2 cellular contexts compared by ENCODE assay signal in genomic region chr1:237220243-237220642, GRCh38.
TF ChIP-seq lines count a peak whose summit lies in the region.

No MANE protein-coding gene starts in this region.

TF ChIP-seq in SK-N-SH, 30 proteins besides CTCF, POLR2A, EP300 and RAD21 (continued from another document):
- TF ChIP-seq, protein P1, sequence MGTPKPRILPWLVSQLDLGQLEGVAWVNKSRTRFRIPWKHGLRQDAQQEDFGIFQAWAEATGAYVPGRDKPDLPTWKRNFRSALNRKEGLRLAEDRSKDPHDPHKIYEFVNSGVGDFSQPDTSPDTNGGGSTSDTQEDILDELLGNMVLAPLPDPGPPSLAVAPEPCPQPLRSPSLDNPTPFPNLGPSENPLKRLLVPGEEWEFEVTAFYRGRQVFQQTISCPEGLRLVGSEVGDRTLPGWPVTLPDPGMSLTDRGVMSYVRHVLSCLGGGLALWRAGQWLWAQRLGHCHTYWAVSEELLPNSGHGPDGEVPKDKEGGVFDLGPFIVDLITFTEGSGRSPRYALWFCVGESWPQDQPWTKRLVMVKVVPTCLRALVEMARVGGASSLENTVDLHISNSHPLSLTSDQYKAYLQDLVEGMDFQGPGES (IDR thresholded peaks at IDR 0.05; ENCODE audit: low read depth, low read length), result no peak
- TF ChIP-seq SMC3 (IDR thresholded peaks at IDR 0.05; ENCODE audit: low read depth, low read length) (no peak), FOSL2 (IDR thresholded peaks at IDR 0.05; ENCODE audit: borderline replicate concordance, low read depth) (no peak), ZBTB33 (IDR thresholded peaks at IDR 0.05; ENCODE audit: borderline replicate concordance, low read depth) (no peak)
- TF ChIP-seq, protein P2, sequence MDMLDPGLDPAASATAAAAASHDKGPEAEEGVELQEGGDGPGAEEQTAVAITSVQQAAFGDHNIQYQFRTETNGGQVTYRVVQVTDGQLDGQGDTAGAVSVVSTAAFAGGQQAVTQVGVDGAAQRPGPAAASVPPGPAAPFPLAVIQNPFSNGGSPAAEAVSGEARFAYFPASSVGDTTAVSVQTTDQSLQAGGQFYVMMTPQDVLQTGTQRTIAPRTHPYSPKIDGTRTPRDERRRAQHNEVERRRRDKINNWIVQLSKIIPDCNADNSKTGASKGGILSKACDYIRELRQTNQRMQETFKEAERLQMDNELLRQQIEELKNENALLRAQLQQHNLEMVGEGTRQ (IDR thresholded peaks at IDR 0.05; ENCODE audit: borderline replicate concordance, low read depth, low read length), result no peak

TF ChIP-seq in SK-N-SH treated with all-trans-retinoic acid at 6 μM for 48 hours, 23 proteins besides CTCF, POLR2A, EP300 and RAD21 (continued from another document):
- TF ChIP-seq, protein P3, sequence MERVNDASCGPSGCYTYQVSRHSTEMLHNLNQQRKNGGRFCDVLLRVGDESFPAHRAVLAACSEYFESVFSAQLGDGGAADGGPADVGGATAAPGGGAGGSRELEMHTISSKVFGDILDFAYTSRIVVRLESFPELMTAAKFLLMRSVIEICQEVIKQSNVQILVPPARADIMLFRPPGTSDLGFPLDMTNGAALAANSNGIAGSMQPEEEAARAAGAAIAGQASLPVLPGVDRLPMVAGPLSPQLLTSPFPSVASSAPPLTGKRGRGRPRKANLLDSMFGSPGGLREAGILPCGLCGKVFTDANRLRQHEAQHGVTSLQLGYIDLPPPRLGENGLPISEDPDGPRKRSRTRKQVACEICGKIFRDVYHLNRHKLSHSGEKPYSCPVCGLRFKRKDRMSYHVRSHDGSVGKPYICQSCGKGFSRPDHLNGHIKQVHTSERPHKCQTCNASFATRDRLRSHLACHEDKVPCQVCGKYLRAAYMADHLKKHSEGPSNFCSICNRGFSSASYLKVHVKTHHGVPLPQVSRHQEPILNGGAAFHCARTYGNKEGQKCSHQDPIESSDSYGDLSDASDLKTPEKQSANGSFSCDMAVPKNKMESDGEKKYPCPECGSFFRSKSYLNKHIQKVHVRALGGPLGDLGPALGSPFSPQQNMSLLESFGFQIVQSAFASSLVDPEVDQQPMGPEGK (CRISPR knock-in tag; IDR thresholded peaks at IDR 0.05; ENCODE audit: borderline replicate concordance), result no peak
- TF ChIP-seq, protein P4, sequence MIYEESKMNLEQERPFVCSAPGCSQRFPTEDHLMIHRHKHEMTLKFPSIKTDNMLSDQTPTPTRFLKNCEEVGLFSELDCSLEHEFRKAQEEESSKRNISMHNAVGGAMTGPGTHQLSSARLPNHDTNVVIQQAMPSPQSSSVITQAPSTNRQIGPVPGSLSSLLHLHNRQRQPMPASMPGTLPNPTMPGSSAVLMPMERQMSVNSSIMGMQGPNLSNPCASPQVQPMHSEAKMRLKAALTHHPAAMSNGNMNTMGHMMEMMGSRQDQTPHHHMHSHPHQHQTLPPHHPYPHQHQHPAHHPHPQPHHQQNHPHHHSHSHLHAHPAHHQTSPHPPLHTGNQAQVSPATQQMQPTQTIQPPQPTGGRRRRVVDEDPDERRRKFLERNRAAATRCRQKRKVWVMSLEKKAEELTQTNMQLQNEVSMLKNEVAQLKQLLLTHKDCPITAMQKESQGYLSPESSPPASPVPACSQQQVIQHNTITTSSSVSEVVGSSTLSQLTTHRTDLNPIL (CRISPR knock-in tag; IDR thresholded peaks at IDR 0.05; ENCODE audit: low read depth), result no peak
- TF ChIP-seq ZC3H10 (CRISPR knock-in tag; IDR thresholded peaks at IDR 0.05) (no peak), ISL1 (CRISPR knock-in tag; IDR thresholded peaks at IDR 0.05) (no peak), OSR1 (CRISPR knock-in tag; IDR thresholded peaks at IDR 0.05) (no peak), ZNF70 (CRISPR knock-in tag; IDR thresholded peaks at IDR 0.05) (no peak), TCF4 (CRISPR knock-in tag; IDR thresholded peaks at IDR 0.05; ENCODE audit: borderline replicate concordance) (no peak), RARB (CRISPR knock-in tag; IDR thresholded peaks at IDR 0.05) (no peak), GLIS3 (CRISPR knock-in tag; IDR thresholded peaks at IDR 0.05) (no peak)
